Comparison of ENCODE assay signal across 8 cellular contexts in the genomic region with DNA sequence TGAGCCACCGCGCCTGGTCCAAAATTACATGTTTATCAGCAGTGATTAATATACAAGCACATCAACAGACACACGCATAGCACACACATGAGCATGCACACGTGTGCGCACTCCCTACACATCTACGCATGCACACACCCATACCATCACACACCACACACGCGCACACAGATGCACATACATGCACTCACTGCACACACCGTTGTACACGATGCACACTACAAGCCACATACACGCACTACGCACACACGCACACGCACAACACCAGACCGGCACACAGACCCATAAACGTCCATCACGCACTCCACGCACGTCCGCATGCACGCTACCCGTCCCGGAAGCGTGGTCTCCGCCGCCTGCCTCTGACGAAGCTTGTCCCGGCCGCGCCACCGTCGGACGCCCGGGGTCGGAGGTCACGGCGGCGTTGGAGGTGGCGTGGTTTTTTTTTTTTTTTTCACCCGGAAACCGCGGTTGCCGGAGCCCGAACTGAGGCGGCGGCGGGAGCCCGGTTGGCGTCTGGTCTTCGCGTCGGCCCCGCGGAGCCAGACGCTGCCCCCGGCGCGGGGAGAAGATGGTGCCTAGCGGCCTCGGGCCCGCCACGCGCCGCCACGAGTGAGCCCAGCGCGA. TPM values are rescaled to one million over a fixed set of nuclear protein-coding genes. Genes with fewer than 3 reads are reported as not detected.
DNase-seq lines count a peak whose midpoint lies in the region; ATAC-seq, FAIRE-seq and TF ChIP-seq lines count a peak whose summit lies in the region.

A gene with protein sequence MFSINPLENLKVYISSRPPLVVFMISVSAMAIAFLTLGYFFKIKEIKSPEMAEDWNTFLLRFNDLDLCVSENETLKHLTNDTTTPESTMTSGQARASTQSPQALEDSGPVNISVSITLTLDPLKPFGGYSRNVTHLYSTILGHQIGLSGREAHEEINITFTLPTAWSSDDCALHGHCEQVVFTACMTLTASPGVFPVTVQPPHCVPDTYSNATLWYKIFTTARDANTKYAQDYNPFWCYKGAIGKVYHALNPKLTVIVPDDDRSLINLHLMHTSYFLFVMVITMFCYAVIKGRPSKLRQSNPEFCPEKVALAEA (plus strand): TSS at position 457 of the 627 bp plus-strand sequence. CDS start 20,641 bp downstream, outside the sequence.

- peak; percentile 98 for FAIRE-seq in GM12892 (lab: Jason Lieb, UNC)

- H3K4me3 ChIP-seq in heart right ventricle (peak within 1 kb of the TSS; percentile 78 to 99 (median 92)), upper lobe of left lung (peak within 1 kb of the TSS; percentile 69 to 99 (median 86))

- peaks cover 12% of the 10 kb centered on the region for H3K36me3 Mint-ChIP-seq in T-helper 1 cell treated with Interleukin-12 subunit alpha and Interleukin-12 subunit beta and Interleukin-4 antibody, amounts not matched to agents 30 μg/mL and 1 μg/mL, for 36 hours (ENCODE audit: low read depth)

- H3K4me1 Mint-ChIP-seq in T-helper 1 cell treated with Interleukin-12 subunit alpha and Interleukin-12 subunit beta and Interleukin-4 antibody, amounts not matched to agents 30 μg/mL and 1 μg/mL, for 36 hours (ENCODE audit: low read depth) = peaks cover 17% of the 10 kb centered on the region

- H3K4me1 ChIP-seq in heart right ventricle (peaks cover 12 to 48% (median 35%) of the 10 kb centered on the region in 9 donors), upper lobe of left lung (peaks cover 20 to 48% (median 26%) of the 10 kb centered on the region in 4 donors)

- H3K27me3 ChIP-seq in heart right ventricle (no peaks in the 10 kb centered on the region), upper lobe of left lung (no peaks in the 10 kb centered on the region)

- H3K27me3 Mint-ChIP-seq in T-helper 1 cell treated with Interleukin-12 subunit alpha and Interleukin-12 subunit beta and Interleukin-4 antibody, amounts not matched to agents 30 μg/mL and 1 μg/mL, for 36 hours (ENCODE audit: low read depth) = no peaks in the 10 kb centered on the region

- ATAC-seq in HG02763 (IDR thresholded peaks at IDR 0.05; ENCODE audit: unreplicated experiment) (peak; percentile 88), heart right ventricle (peak; percentile 94 to 98 (median 97)), upper lobe of left lung (ENCODE audit: low FRiP score in 2 of 2) (peak; percentile 97 to 98)

- H3K27ac ChIP-seq in heart right ventricle (peak within 1 kb of the TSS; percentile 25 to 93 (median 80)), upper lobe of left lung (peak within 1 kb of the TSS; percentile 88 to 92 (median 90))

- TF ChIP-seq EP300 in upper lobe of left lung (IDR thresholded peaks at IDR 0.05) = peak in 1 of 4 donors; percentile 79

- 1% methylated on average over 52 to 67 of the region's 67 CpGs for WGBS in heart right ventricle, 2 donors
- 2 to 3% methylated on average over 47 to 58 of the region's 67 CpGs for WGBS in upper lobe of left lung, 2 donors

- intact Hi-C loops in heart right ventricle (cut with DNase I) (loop anchor here in 2 of 10 donors (5.0 to 10.0 kb wide), 2 partner anchors 71 to 74 kb away; partner anchors contain the start of genes SBDS (in 1 of the 2) and TYW1 (in 1 of the 2)), posterior vena cava (cut with DNase I) (no loop called here)

- TF ChIP-seq POLR2A in GM12892 (IDR thresholded peaks at IDR 0.05; ENCODE audit: low read depth, low read length) (peak; percentile 93), upper lobe of left lung (IDR thresholded peaks at IDR 0.05) (peak in 2 of 4 donors; percentile 58 to 60)

- peak within 1 kb of the TSS; percentile 97 for H3K4me3 Mint-ChIP-seq in T-helper 1 cell treated with Interleukin-12 subunit alpha and Interleukin-12 subunit beta and Interleukin-4 antibody, amounts not matched to agents 30 μg/mL and 1 μg/mL, for 36 hours

- no peaks in the 10 kb centered on the region for H3K9me3 Mint-ChIP-seq in T-helper 1 cell treated with Interleukin-12 subunit alpha and Interleukin-12 subunit beta and Interleukin-4 antibody, amounts not matched to agents 30 μg/mL and 1 μg/mL, for 36 hours

- H3K36me3 ChIP-seq in heart right ventricle (peaks cover 0 to 27% (median 0%) of the 10 kb centered on the region in 9 donors), upper lobe of left lung (peaks cover 0 to 5% (median 2%) of the 10 kb centered on the region in 4 donors)

- DNase-seq in GM12892 (ENCODE audit: insufficient read length) = peak; percentile 74
- DNase-seq in NCI-H146 (lab: John Stamatoyannopoulos, UW) = peak; percentile 90
- peak; percentile 43 for DNase-seq in amniotic stem cell (lab: John Stamatoyannopoulos, UW)
- DNase-seq in heart right ventricle = peak; percentile 92 to 94
- peak; percentile 97 for DNase-seq in posterior vena cava (ENCODE audit: low spot score)
- peak; percentile 86 to 99 for DNase-seq in upper lobe of left lung

- TF ChIP-seq CTCF in heart right ventricle (IDR thresholded peaks at IDR 0.05) (no peak), upper lobe of left lung (IDR thresholded peaks at IDR 0.05) (peak in 2 of 6 experiments; percentile 5 to 15)

- H3K9me3 ChIP-seq in heart right ventricle (no peaks in the 10 kb centered on the region), upper lobe of left lung (no peaks in the 10 kb centered on the region)

- H3K27ac Mint-ChIP-seq in T-helper 1 cell treated with Interleukin-12 subunit alpha and Interleukin-12 subunit beta and Interleukin-4 antibody, amounts not matched to agents 30 μg/mL and 1 μg/mL, for 36 hours = peak within 1 kb of the TSS; percentile 96

RNA-seq across cellular contexts. Expression of the gene that starts here (rescaled TPM):
- 27.4 TPM for polyA plus RNA-seq in GM12892 (2012; ENCODE audit: missing spikeins)
- 10 to 100 TPM; 37.3 to 53.4 (median 46.0) TPM for total RNA-seq in heart right ventricle
- 10 to 100 TPM; 10.2 to 28.5 TPM for polyA plus RNA-seq in heart right ventricle
- 10 to 100 TPM; 74.2 to 82.1 TPM for total RNA-seq in posterior vena cava
- total RNA-seq in upper lobe of left lung = 100 to 1,000 TPM in 5 of 6 donors, 10 to 100 TPM in 1; 55.5 to 153 (median 111) TPM

Comparison
In these comparisons a context has a peak if more than half of its experiments do, and no peak if none do; other contexts are left out.
1. Peak in every context shown above with its lines: DNase-seq, ATAC-seq, H3K4me3 ChIP-seq and H3K27ac ChIP-seq.
2. DNase-seq: peak in every context shown above with its lines; median percentile 97 in posterior vena cava; 93 in heart right ventricle; 92 in upper lobe of left lung; 90 in NCI-H146; 74 in GM12892; 43 in amniotic stem cell.